ENCODE assay signal across 19 cellular contexts in genomic region chr11:122898799-122899198, GRCh38. TPM values are rescaled to one million over a fixed set of nuclear protein-coding genes. Genes with fewer than 3 reads are reported as not detected.
DNase-seq lines count a peak whose midpoint lies in the region; ATAC-seq, FAIRE-seq and TF ChIP-seq lines count a peak whose summit lies in the region.
"Had no signal": no experiment of that assay in that cellular context is flagged by ENCODE, and none has a peak within 500 bp of the region (broad histone marks: within the 10 kb centered on the region; RNA-seq: fewer than 3 reads in every experiment).

No MANE protein-coding gene starts in this region.

- POLR2A ChIA-PET in SK-N-SH (lab: Yijun Ruan, JAX) (interaction anchor here (1.0 kb wide), 1 partner anchor 16 kb away, joined by 3 read pairs; no protein-coding TSS in a partner anchor), endothelial cell of umbilical vein (lab: Charles Lee) (no interaction called here)

- H3K9ac ChIP-seq in SK-N-SH, result no peak overlapping the region
- no peak overlapping the region for H3K9ac ChIP-seq in endothelial cell of umbilical vein (replicated peaks; ENCODE audit: extremely low read depth, insufficient read depth, low read length)
- H3K9ac ChIP-seq in Karpas-422 (ENCODE audit: low read length), result no peak overlapping the region

- intact Hi-C loops in endothelial cell of umbilical vein (cut with micrococcal nuclease), result no loop called here
- intact Hi-C loops in sciatic nerve (cut with DNase I), result no loop called here

- H3F3A ChIP-seq in SK-N-SH (replicated peaks; ENCODE audit: insufficient read depth), result peaks cover 11% of the 10 kb centered on the region

- TF ChIP-seq RAD21 in SK-N-SH (IDR thresholded peaks at IDR 0.05; ENCODE audit: low read length), result no peak

- DNase-seq in SK-N-SH, result no peak
- DNase-seq in NCI-H69 (lab: John Stamatoyannopoulos, UW), result peak; percentile 64
- DNase-seq in endothelial cell of umbilical vein (ENCODE audit: low read depth, low spot score), result no peak
- no peak for DNase-seq in sciatic nerve (ENCODE audit: low spot score)
- no peak for DNase-seq in AG08395 (ENCODE audit: low spot score)
- no peak for DNase-seq in Karpas-422
- DNase-seq: CD8-positive, alpha-beta memory T cell; DMS 273 treated with DMSO at 0.1 percent for 48 hours; DND-41; NCI-H1105 treated with DMSO at 0.1 percent for 48 hours; NCI-H1694; NCI-H2081 treated with DMSO at 0.1 percent for 48 hours; NCI-H446 treated with DMSO at 0.1 percent for 48 hours; OCI-M1; RPMI8226; SIG-M5 had no signal

- TF ChIP-seq CTCF in SK-N-SH (IDR thresholded peaks at IDR 0.05), result no peak
- TF ChIP-seq CTCF in endothelial cell of umbilical vein (IDR thresholded peaks at IDR 0.05; ENCODE audit: extremely low read depth in 1 of 2, insufficient read depth in 1 of 2, low read depth in 1 of 2, low read length in 2 of 2), result no peak
- no peak for TF ChIP-seq CTCF in gastroesophageal sphincter (IDR thresholded peaks at IDR 0.05)

- H3K27ac ChIP-seq in SK-N-SH (ENCODE audit: low read depth in 2 of 2, low read length in 1 of 2), result no peak overlapping the region
- H3K27ac ChIP-seq in endothelial cell of umbilical vein (ENCODE audit: insufficient read depth, low read depth, low read length), result peak overlapping the region; percentile 68
- no peak overlapping the region for H3K27ac ChIP-seq in gastroesophageal sphincter
- no peak overlapping the region for H3K27ac ChIP-seq in Karpas-422 (ENCODE audit: low read length)

- no TSS peak for BruUV-seq in endothelial cell of umbilical vein (replicated peaks; lab: Mats Ljungman, UMichigan)

- peaks cover 10% of the 10 kb centered on the region for H3K79me2 ChIP-seq in SK-N-SH (ENCODE audit: insufficient read depth)
- no peaks in the 10 kb centered on the region for H3K79me2 ChIP-seq in endothelial cell of umbilical vein (ENCODE audit: control insufficient read depth, insufficient read depth, low read length)
- H3K79me2 ChIP-seq in Karpas-422 (ENCODE audit: low read length), result no peaks in the 10 kb centered on the region

- ATAC-seq in SK-N-SH treated with all-trans-retinoic acid at 6 μM for 48 hours (peak; percentile 20; the same call in 2 of the 3 replicates), sciatic nerve (peak; percentile 80), gastroesophageal sphincter (no peak)

- TF ChIP-seq POLR2A in endothelial cell of umbilical vein (IDR thresholded peaks at IDR 0.05; ENCODE audit: low read depth, low read length) (no peak), gastroesophageal sphincter (IDR thresholded peaks at IDR 0.05) (no peak)

- H2AFZ ChIP-seq in SK-N-SH (ENCODE audit: low read depth) (no peak overlapping the region), endothelial cell of umbilical vein (ENCODE audit: low read depth, low read length) (peak overlapping the region; percentile 82), Karpas-422 (ENCODE audit: low read length) (no peak overlapping the region)

- H3K9me1 ChIP-seq in endothelial cell of umbilical vein (replicated peaks; ENCODE audit: control insufficient read depth, extremely low read depth, insufficient read depth, low read length), result no peaks in the 10 kb centered on the region

- dilution Hi-C loops in endothelial cell of umbilical vein (cut with MboI; ENCODE audit: extremely low pct_ligation_motif_present, low sequenced_read_pairs), result no loop called here

- FAIRE-seq in endothelial cell of umbilical vein (lab: Jason Lieb, UNC), result peak; percentile 40

- CTCF ChIA-PET in SK-N-SH (lab: Yijun Ruan, JAX), result interaction anchor here (1.1 to 1.6 kb wide), 2 partner anchors 35 to 124 kb away, joined by 3 to 5 read pairs; no protein-coding TSS in a partner anchor
- CTCF ChIA-PET in endothelial cell of umbilical vein (lab: Charles Lee), result interaction anchor here (0.7 to 1.4 kb wide), 4 partner anchors 35 to 270 kb away, joined by 3 to 9 read pairs (median 6); no protein-coding TSS in a partner anchor

- TF ChIP-seq EP300 in SK-N-SH (IDR thresholded peaks at IDR 0.05; ENCODE audit: borderline replicate concordance in 1 of 2, low read depth in 1 of 2, low read length in 1 of 2), result no peak
- TF ChIP-seq EP300 in gastroesophageal sphincter (IDR thresholded peaks at IDR 0.05), result no peak

- H3K4me2 ChIP-seq in SK-N-SH, result no peak overlapping the region
- H3K4me2 ChIP-seq in endothelial cell of umbilical vein (ENCODE audit: insufficient read depth, low read length), result peak overlapping the region; percentile 70
- H3K4me2 ChIP-seq in Karpas-422 (ENCODE audit: low read depth, low read length, poor library complexity, severe bottlenecking), result no peak overlapping the region

- no peaks in the 10 kb centered on the region for H3K9me2 ChIP-seq in SK-N-SH
- H3K9me2 ChIP-seq in Karpas-422 (replicated peaks; ENCODE audit: insufficient read depth, low read length), result no peaks in the 10 kb centered on the region

- H4K20me1 ChIP-seq in SK-N-SH (ENCODE audit: insufficient read depth), result no peaks in the 10 kb centered on the region
- H4K20me1 ChIP-seq in endothelial cell of umbilical vein (replicated peaks; ENCODE audit: control insufficient read depth, extremely low read depth, insufficient read depth, low read length), result no peaks in the 10 kb centered on the region
- H4K20me1 ChIP-seq in Karpas-422 (ENCODE audit: insufficient read depth, low read depth, low read length), result no peaks in the 10 kb centered on the region

- no peaks in the 10 kb centered on the region for H3K27me3 ChIP-seq in SK-N-SH (ENCODE audit: insufficient read depth)
- H3K27me3 ChIP-seq in endothelial cell of umbilical vein (ENCODE audit: control insufficient read depth in 2 of 2, insufficient read depth in 2 of 2, low read length in 2 of 2), result no peaks in the 10 kb centered on the region
- H3K27me3 ChIP-seq in gastroesophageal sphincter, result no peaks in the 10 kb centered on the region
- no peaks in the 10 kb centered on the region for H3K27me3 ChIP-seq in Karpas-422 (ENCODE audit: low read length)

- peaks cover 0 to 10% of the 10 kb centered on the region in 2 experiments for H3K36me3 ChIP-seq in SK-N-SH (replicated peaks in 1 of 2; ENCODE audit: control insufficient read depth in 1 of 2, insufficient read depth in 2 of 2, low read length in 1 of 2)
- no peaks in the 10 kb centered on the region for H3K36me3 ChIP-seq in endothelial cell of umbilical vein (ENCODE audit: control insufficient read depth in 2 of 2, extremely low read depth in 1 of 2, insufficient read depth in 2 of 2, low read length in 2 of 2)
- peaks cover 0 to 14% of the 10 kb centered on the region in 2 donors for H3K36me3 ChIP-seq in gastroesophageal sphincter
- no peaks in the 10 kb centered on the region for H3K36me3 ChIP-seq in Karpas-422 (ENCODE audit: insufficient read depth, low read length)
- H3K36me3 ChIP-seq: HAP-1 had no signal

- 90% methylated on average over 6 of the region's 6 CpGs for whole genome bisulfite sequencing in SK-N-SH (ENCODE audit: low lambda C conversion rate)
- WGBS in gastroesophageal sphincter (ENCODE audit: low coverage in 1 of 2), 2 donors, result 62 to 76% methylated on average over 3 to 6 of the region's 6 CpGs

- no peaks in the 10 kb centered on the region; a peak in 1 of 4 replicates for H3K4me1 ChIP-seq in SK-N-SH (ENCODE audit: control insufficient read depth in 1 of 2, insufficient read depth in 2 of 2, low read depth in 1 of 2, low read length in 1 of 2)
- H3K4me1 ChIP-seq in endothelial cell of umbilical vein (ENCODE audit: control insufficient read depth, extremely low read depth, insufficient read depth, low read length), result peaks cover 27% of the 10 kb centered on the region
- H3K4me1 ChIP-seq in gastroesophageal sphincter, result no peaks in the 10 kb centered on the region
- H3K4me1 ChIP-seq in Karpas-422 (ENCODE audit: low read length), result no peaks in the 10 kb centered on the region

- H3K9me3 ChIP-seq in SK-N-SH (no peaks in the 10 kb centered on the region), endothelial cell of umbilical vein (replicated peaks; ENCODE audit: control insufficient read depth, insufficient read depth, low read length) (no peaks in the 10 kb centered on the region), gastroesophageal sphincter (no peaks in the 10 kb centered on the region), Karpas-422 (ENCODE audit: low read length) (no peaks in the 10 kb centered on the region)
- H3K9me3 ChIP-seq: HAP-1 had no signal

- no peak overlapping the region for H3K4me3 ChIP-seq in SK-N-SH (ENCODE audit: low read depth in 2 of 2, low read length in 1 of 2)
- no peak overlapping the region for H3K4me3 ChIP-seq in endothelial cell of umbilical vein (replicated peaks in 1 of 3; ENCODE audit: insufficient read depth in 1 of 3, low read depth in 1 of 3, low read length in 3 of 3)
- no peak overlapping the region for H3K4me3 ChIP-seq in gastroesophageal sphincter
- no peak overlapping the region for H3K4me3 ChIP-seq in Karpas-422 (ENCODE audit: low read length)
- H3K4me3 ChIP-seq: HAP-1 had no signal

TF ChIP-seq in SK-N-SH treated with all-trans-retinoic acid at 6 μM for 48 hours, 23 proteins besides CTCF, POLR2A, EP300 and RAD21 (continues in another document):
- TF ChIP-seq GLIS3 (CRISPR knock-in tag; IDR thresholded peaks at IDR 0.05), result no peak

TF ChIP-seq in SK-N-SH, 30 proteins besides CTCF, POLR2A, EP300 and RAD21 (continues in another document):
- TF ChIP-seq GATA2 (CRISPR knock-in tag; IDR thresholded peaks at IDR 0.05), result no peak
- TF ChIP-seq YY1 (IDR thresholded peaks at IDR 0.05; ENCODE audit: low read depth), result no peak

TF ChIP-seq in endothelial cell of umbilical vein, 7 proteins besides CTCF, POLR2A, EP300 and RAD21:
- TF ChIP-seq GATA2 (IDR thresholded peaks at IDR 0.05; ENCODE audit: insufficient read depth, insufficient read length, low read depth, low read length) (peak; percentile 18), MAX (IDR thresholded peaks at IDR 0.05; ENCODE audit: insufficient read depth, insufficient read length) (no peak)

RNA-seq across cellular contexts. Expression of gene JHY, which starts 16.2 kb away (rescaled TPM):
- polyA plus RNA-seq in SK-N-SH (2012; rRNA removed), result 2.9 TPM in 2 replicates
- 3.5 and 4.3 TPM in 2 replicates for polyA plus RNA-seq in SK-N-SH (2012; cell fraction: cytosol; rRNA removed)
- 2.3 and 2.8 TPM in 2 replicates for polyA plus RNA-seq in SK-N-SH (2012; cell fraction: nucleus; rRNA removed)
- total RNA-seq in endothelial cell of umbilical vein, result 3.9 and 4.6 TPM in 2 replicates
- polyA plus RNA-seq in endothelial cell of umbilical vein, result 1.3 and 1.8 TPM in 2 replicates
- polyA plus RNA-seq in endothelial cell of umbilical vein (2011; cell fraction: cytosol; rRNA removed), result 3.1 and 3.2 TPM in 2 replicates
- 3.2 and 4.2 TPM in 2 replicates for polyA plus RNA-seq in endothelial cell of umbilical vein (2011; cell fraction: nucleus; rRNA removed)
- polyA plus RNA-seq in endothelial cell of umbilical vein (2012), result 4.0 and 4.2 TPM in 2 replicates
- 2.1 and 2.3 TPM in 2 replicates for polyA minus RNA-seq in endothelial cell of umbilical vein
- not detected for polyA minus RNA-seq in endothelial cell of umbilical vein (2011; cell fraction: cytosol; rRNA and poly(A)+ RNA removed)
- 3.6 and 4.9 TPM in 2 replicates for polyA minus RNA-seq in endothelial cell of umbilical vein (2011; cell fraction: nucleus; rRNA and poly(A)+ RNA removed)
- 13.3 TPM for total RNA-seq in sciatic nerve
- total RNA-seq in gastroesophageal sphincter, result 10 to 100 TPM in 2 of 4 donors, 1 to 10 TPM in 2; 6.9 to 15.6 (median 10.2) TPM
- not detected in 2 replicates for total RNA-seq in Karpas-422 (2014; rRNA removed; shearing (Covaris generic); ENCODE audit: low replicate concordance)
